In the genomic region with DNA sequence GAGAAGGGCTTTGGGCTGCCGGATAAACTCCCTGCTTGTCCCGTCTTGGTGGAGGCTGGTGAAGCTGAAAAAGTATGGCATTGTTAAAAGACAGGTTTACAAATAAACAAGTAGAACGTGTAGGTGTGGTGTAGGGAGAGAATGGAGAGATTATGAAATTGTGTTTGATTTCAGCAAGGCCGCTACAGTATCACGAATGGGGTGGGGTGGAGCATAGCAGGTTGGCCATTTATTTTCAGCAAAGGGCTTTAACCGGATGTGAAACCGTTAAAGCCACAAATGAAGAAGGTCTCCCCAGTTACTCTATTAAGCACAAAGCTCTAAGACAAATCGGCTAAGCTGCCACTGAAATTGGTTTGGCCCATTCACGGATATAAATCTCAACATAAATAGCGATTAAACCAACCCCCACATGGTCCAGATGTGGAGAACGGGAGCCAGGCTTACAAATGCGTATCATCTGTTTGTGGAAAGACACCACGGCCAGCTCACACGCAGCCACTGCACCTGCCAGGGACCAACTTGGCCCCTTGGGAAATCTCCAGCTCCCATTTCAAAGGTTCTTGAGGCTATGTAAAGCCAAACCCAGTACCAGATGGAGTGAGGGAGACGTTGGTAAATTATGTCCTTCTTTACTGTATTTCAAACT, we compare ENCODE assay signal across 9 cellular contexts.
DNase-seq lines count a peak whose midpoint lies in the region; ATAC-seq and TF ChIP-seq lines count a peak whose summit lies in the region.
"Had no signal": no experiment of that assay in that cellular context is flagged by ENCODE, and none has a peak within 500 bp of the region (broad histone marks: within the 10 kb centered on the region; RNA-seq: fewer than 3 reads in every experiment).

No MANE protein-coding gene starts in this region.

- no peaks in the 10 kb centered on the region for H3K27me3 ChIP-seq in body of pancreas

- no peak overlapping the region for H3K4me3 ChIP-seq in AG10803 (ENCODE audit: low read length)
- no peak overlapping the region for H3K4me3 ChIP-seq in body of pancreas

- peak; percentile 28 for DNase-seq in AG10803 (ENCODE audit: low read depth)
- peak; percentile 20 for DNase-seq in RPMI8226
- DNase-seq in body of pancreas: no peak
- DNase-seq in posterior cingulate gyrus: no peak
- DNase-seq in kidney glomerular epithelial cell (lab: John Stamatoyannopoulos, UW): no peak
- no peak for DNase-seq in kidney tubule cell (ENCODE audit: low spot score)

- H3K4me1 ChIP-seq in body of pancreas: no peaks in the 10 kb centered on the region

- H3K27ac ChIP-seq in body of pancreas: no peak overlapping the region
- H3K27ac ChIP-seq: KMS-11 had no signal

- no peaks in the 10 kb centered on the region for H3K9me3 ChIP-seq in body of pancreas

- TF ChIP-seq CTCF in AG10803 (conservative IDR thresholded peaks at IDR 0.05; ENCODE audit: low read length) (no peak), body of pancreas (IDR thresholded peaks at IDR 0.05) (no peak)

- intact Hi-C loops in body of pancreas (cut with DNase I) (no loop called here), posterior cingulate gyrus (cut with DNase I) (no loop called here)

- 86 to 87% methylated on average over 15 of the region's 15 CpGs for WGBS in body of pancreas, 2 donors

- TF ChIP-seq POLR2A in GM19099 (IDR thresholded peaks at IDR 0.05; ENCODE audit: extremely low read depth, insufficient read length, low read depth) (peak; percentile 31), body of pancreas (IDR thresholded peaks at IDR 0.05) (no peak)

- H3K36me3 ChIP-seq in body of pancreas (replicated peaks in 1 of 2; ENCODE audit: insufficient read depth in 1 of 2, low read depth in 2 of 2): peaks cover 0 to 2% of the 10 kb centered on the region in 2 donors

- peak; percentile 70 for ATAC-seq in HG03354 (IDR thresholded peaks at IDR 0.05; ENCODE audit: poor library complexity, severe bottlenecking, unreplicated experiment)
- ATAC-seq in body of pancreas: no peak

Comparison
In these comparisons a context has a peak if more than half of its experiments do, and no peak if none do; other contexts are left out.
1. DNase-seq: peak in AG10803 (single experiment) and RPMI8226 (single experiment); none in body of pancreas (0 of 4), posterior cingulate gyrus (0 of 10), kidney glomerular epithelial cell (single experiment) and kidney tubule cell (single experiment).